ENCODE assay signal across 1 cellular context in genomic region chr2:3585239-3586109, GRCh38.
TF ChIP-seq lines count a peak whose summit lies in the region.

No MANE protein-coding gene starts in this region.

TF ChIP-seq in HepG2, 621 proteins besides CTCF, POLR2A, EP300 and RAD21 (continued from another document and continues in another):
- TF ChIP-seq PATZ1 (CRISPR knock-in tag; IDR thresholded peaks at IDR 0.05): peak; percentile 80
- TF ChIP-seq GLMP (CRISPR knock-in tag; IDR thresholded peaks at IDR 0.05; ENCODE audit: borderline replicate concordance): no peak
- TF ChIP-seq HNRNPL (IDR thresholded peaks at IDR 0.05; ENCODE audit: low read depth, low read length): 0 out of 2 replicates have a peak, but pooled peaks have one; percentile 36
- no peak for TF ChIP-seq STAT5B (CRISPR knock-in tag; IDR thresholded peaks at IDR 0.05)
- peak; percentile 76; the same call in 1 of the 2 replicates for TF ChIP-seq EED (CRISPR knock-in tag; IDR thresholded peaks at IDR 0.05)
- no peak for TF ChIP-seq ZFYVE20 (CRISPR knock-in tag; IDR thresholded peaks at IDR 0.05; ENCODE audit: borderline replicate concordance, low read depth)
- peak; percentile 72; the same call in 1 of the 2 replicates for TF ChIP-seq ZSCAN31 (CRISPR knock-in tag; IDR thresholded peaks at IDR 0.05; ENCODE audit: low read depth)
- 0 out of 2 replicates have a peak, but pooled peaks have one; percentile 26 for TF ChIP-seq NPAS2 (CRISPR knock-in tag; IDR thresholded peaks at IDR 0.05; ENCODE audit: borderline replicate concordance)
- no peak for TF ChIP-seq ETV6 (CRISPR knock-in tag; conservative IDR thresholded peaks at IDR 0.05)
- TF ChIP-seq MYC (CRISPR knock-in tag; IDR thresholded peaks at IDR 0.05; ENCODE audit: borderline replicate concordance): peak; percentile 76
- no peak for TF ChIP-seq ZNF567 (CRISPR knock-in tag; IDR thresholded peaks at IDR 0.05; ENCODE audit: borderline replicate concordance)
- no peak for TF ChIP-seq ZBTB2 (CRISPR knock-in tag; IDR thresholded peaks at IDR 0.05; ENCODE audit: low read depth)
- TF ChIP-seq KAT7 (CRISPR knock-in tag; IDR thresholded peaks at IDR 0.05; ENCODE audit: borderline replicate concordance): peak; percentile 72; the same call in 1 of the 2 replicates
- peak; percentile 70 for TF ChIP-seq ZFY (CRISPR knock-in tag; IDR thresholded peaks at IDR 0.05)
- TF ChIP-seq ZBTB1 (CRISPR knock-in tag; IDR thresholded peaks at IDR 0.05; ENCODE audit: borderline replicate concordance): no peak
- peak; percentile 93 for TF ChIP-seq FOXA3 (CRISPR knock-in tag; IDR thresholded peaks at IDR 0.05)
- no peak for TF ChIP-seq PRDM4 (CRISPR knock-in tag; IDR thresholded peaks at IDR 0.05; ENCODE audit: borderline replicate concordance)
- TF ChIP-seq ZNF598 (CRISPR knock-in tag; IDR thresholded peaks at IDR 0.05; ENCODE audit: borderline replicate concordance): peak; percentile 80; the same call in 1 of the 2 replicates
- TF ChIP-seq NFE2L2 (IDR thresholded peaks at IDR 0.05; ENCODE audit: low read length): no peak
- TF ChIP-seq NR1H2 (CRISPR knock-in tag; IDR thresholded peaks at IDR 0.05; ENCODE audit: borderline replicate concordance, low read depth): no peak
- TF ChIP-seq ZNF180 (CRISPR knock-in tag; IDR thresholded peaks at IDR 0.05; ENCODE audit: borderline replicate concordance, low read depth): no peak
- no peak for TF ChIP-seq ZMAT5 (CRISPR knock-in tag; IDR thresholded peaks at IDR 0.05; ENCODE audit: borderline replicate concordance, low read depth)
- TF ChIP-seq SKI (IDR thresholded peaks at IDR 0.05; ENCODE audit: partially characterized antibody): no peak
- TF ChIP-seq PHF5A (CRISPR knock-in tag; IDR thresholded peaks at IDR 0.05; ENCODE audit: low read depth, unreplicated experiment): no peak
- TF ChIP-seq SNAPC5 (CRISPR knock-in tag; IDR thresholded peaks at IDR 0.05; ENCODE audit: borderline replicate concordance): no peak
- 0 out of 2 replicates have a peak, but pooled peaks have one; percentile 40 for TF ChIP-seq SOX13 (IDR thresholded peaks at IDR 0.05)
- peak in 1 of 2 experiments; percentile 70; a peak in 2 of 4 replicates for TF ChIP-seq SOX13 (CRISPR knock-in tag; conservative IDR thresholded peaks at IDR 0.05 in 1 of 2, IDR thresholded peaks at IDR 0.05 in 1 of 2)
- TF ChIP-seq RBM22 (optimal IDR thresholded peaks at IDR 0.05; ENCODE audit: low read length): peak; percentile 26
- no peak for TF ChIP-seq CENPX (CRISPR knock-in tag; IDR thresholded peaks at IDR 0.05)
- TF ChIP-seq ZNF34 (CRISPR knock-in tag; IDR thresholded peaks at IDR 0.05; ENCODE audit: borderline replicate concordance): 0 out of 2 replicates have a peak, but pooled peaks have one; percentile 60
- TF ChIP-seq RBM39 (IDR thresholded peaks at IDR 0.05; ENCODE audit: low read depth, low read length, poor library complexity, severe bottlenecking): no peak
- TF ChIP-seq LBX2 (CRISPR knock-in tag; IDR thresholded peaks at IDR 0.05; ENCODE audit: borderline replicate concordance): no peak
- TF ChIP-seq ETS1 (CRISPR knock-in tag; IDR thresholded peaks at IDR 0.05): no peak
- TF ChIP-seq ZFP41 (CRISPR knock-in tag; IDR thresholded peaks at IDR 0.05; ENCODE audit: borderline replicate concordance): no peak
- no peak for TF ChIP-seq ZNF317 (CRISPR knock-in tag; IDR thresholded peaks at IDR 0.05)
- peak; percentile 22; the same call in 1 of the 2 replicates for TF ChIP-seq HNF1B (CRISPR knock-in tag; IDR thresholded peaks at IDR 0.05)
- no peak for TF ChIP-seq ZFP1 (CRISPR knock-in tag; IDR thresholded peaks at IDR 0.05)
- TF ChIP-seq GTF3A (CRISPR knock-in tag; conservative IDR thresholded peaks at IDR 0.05): no peak
- no peak for TF ChIP-seq ZNF460 (CRISPR knock-in tag; IDR thresholded peaks at IDR 0.05; ENCODE audit: borderline replicate concordance)
- TF ChIP-seq ZNF20 (CRISPR knock-in tag; IDR thresholded peaks at IDR 0.05): no peak
- no peak for TF ChIP-seq ZNF550 (CRISPR knock-in tag; IDR thresholded peaks at IDR 0.05; ENCODE audit: borderline replicate concordance)
- peak; percentile 54 for TF ChIP-seq CREM (IDR thresholded peaks at IDR 0.05)
- TF ChIP-seq CREM (CRISPR knock-in tag; IDR thresholded peaks at IDR 0.05): no peak
- no peak for TF ChIP-seq ZNF136 (CRISPR knock-in tag; IDR thresholded peaks at IDR 0.05; ENCODE audit: low read depth)
- no peak; the same call in 1 of the 2 replicates for TF ChIP-seq SIN3A (IDR thresholded peaks at IDR 0.05; ENCODE audit: borderline replicate concordance, low read depth, low read length)
- TF ChIP-seq ZFP90 (CRISPR knock-in tag; IDR thresholded peaks at IDR 0.05; ENCODE audit: borderline replicate concordance): peak; percentile 79
- TF ChIP-seq LRRFIP1 (CRISPR knock-in tag; conservative IDR thresholded peaks at IDR 0.05): no peak
- TF ChIP-seq ZNF724P (CRISPR knock-in tag; IDR thresholded peaks at IDR 0.05; ENCODE audit: borderline replicate concordance): 0 out of 2 replicates have a peak, but pooled peaks have one; percentile 13
- no peak for TF ChIP-seq SRY (CRISPR knock-in tag; IDR thresholded peaks at IDR 0.05)
- 0 out of 2 replicates have a peak, but pooled peaks have one; percentile 76 for TF ChIP-seq POLR2G (IDR thresholded peaks at IDR 0.05; ENCODE audit: low read depth, low read length)
- TF ChIP-seq ZNF512 (CRISPR knock-in tag; IDR thresholded peaks at IDR 0.05): no peak
